In the genomic region with DNA sequence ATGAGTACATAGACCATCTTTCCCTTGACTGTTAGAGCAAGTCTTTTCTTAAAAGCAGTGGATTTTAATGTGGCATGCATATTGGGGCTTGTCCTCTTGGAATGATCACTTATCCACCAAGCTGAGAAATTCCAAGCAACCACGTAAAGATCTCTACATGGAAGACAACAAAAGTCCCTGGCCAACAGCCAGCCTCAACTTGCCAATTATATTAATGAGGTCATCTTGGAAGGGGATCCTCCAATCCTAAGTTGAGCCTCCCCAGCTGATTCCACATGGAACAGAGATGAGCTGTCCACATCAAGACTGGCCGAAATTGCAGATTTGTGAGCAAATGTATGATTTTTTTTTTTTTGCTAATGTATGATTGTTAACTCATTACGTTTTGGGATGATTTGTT, we compare ENCODE assay signal across 31 cellular contexts. TPM values are rescaled to one million over a fixed set of nuclear protein-coding genes. Genes with fewer than 3 reads are reported as not detected.
DNase-seq lines count a peak whose midpoint lies in the region; ATAC-seq and TF ChIP-seq lines count a peak whose summit lies in the region.
"Had no signal": no experiment of that assay in that cellular context is flagged by ENCODE, and none has a peak within 500 bp of the region (broad histone marks: within the 10 kb centered on the region; RNA-seq: fewer than 3 reads in every experiment).

No MANE protein-coding gene starts in this region.

- no peak for TF ChIP-seq CTCF in OCI-LY3 (IDR thresholded peaks at IDR 0.05; ENCODE audit: low read depth, low read length)
- TF ChIP-seq CTCF in fibroblast of mammary gland (conservative IDR thresholded peaks at IDR 0.05; ENCODE audit: control insufficient read depth, insufficient read depth, low read depth, low read length): no peak
- TF ChIP-seq CTCF in spleen (IDR thresholded peaks at IDR 0.05 in 8 of 11, conservative IDR thresholded peaks at IDR 0.05 in 3 of 11): no peak

- H4K20me1 ChIP-seq in OCI-LY3 (ENCODE audit: insufficient read depth, low read length): no peaks in the 10 kb centered on the region

- H3K4me1 ChIP-seq in OCI-LY3 (ENCODE audit: low read length) (peaks cover 35% of the 10 kb centered on the region), spleen (no peaks in the 10 kb centered on the region)
- H3K4me1 ChIP-seq: left lung, vagina had no signal

- H3K4me2 ChIP-seq in OCI-LY3 (ENCODE audit: low read length): peak overlapping the region; percentile 68
- H3K4me2 ChIP-seq: smooth muscle cell had no signal

- no peaks in the 10 kb centered on the region for H3K9me3 ChIP-seq in OCI-LY3 (ENCODE audit: insufficient read depth, low read length)
- peaks cover 0 to 6% (median 0%) of the 10 kb centered on the region in 8 donors for H3K9me3 ChIP-seq in spleen
- H3K9me3 ChIP-seq: left lung, vagina had no signal

- intact Hi-C loops in spleen (cut with DNase I; ENCODE audit: low total_unique reads): no loop called here

- H2AFZ ChIP-seq in OCI-LY3 (ENCODE audit: low read depth, low read length): 0 out of 2 replicates have a peak overlapping the region, but pooled peaks have one; percentile 81

- no peak overlapping the region for H3K4me3 ChIP-seq in OCI-LY3 (ENCODE audit: low read length)
- H3K4me3 ChIP-seq in fibroblast of mammary gland (ENCODE audit: control insufficient read depth, low read depth, low read length): no peak overlapping the region
- no peak overlapping the region for H3K4me3 ChIP-seq in spleen
- H3K4me3 ChIP-seq: left lung, SK-N-MC, smooth muscle cell, vagina had no signal

- no peaks in the 10 kb centered on the region for H3K79me2 ChIP-seq in OCI-LY3 (ENCODE audit: low read length)

- peak; percentile 35 for DNase-seq in fibroblast of mammary gland (ENCODE audit: low read depth)
- no peak for DNase-seq in NCI-H2171 treated with DMSO at 0.1 percent for 48 hours (lab: John Stamatoyannopoulos, UW)
- no peak for DNase-seq in hypothalamus (lab: John Stamatoyannopoulos, UW)
- DNase-seq in spleen: no peak
- DNase-seq in cerebellar nuclear complex (lab: John Stamatoyannopoulos, UW): no peak
- DNase-seq: activated CD4-positive, alpha-beta memory T cell treated with anti-CD3 and anti-CD28 coated beads for 36 hours; activated naive CD4-positive, alpha-beta T cell treated with anti-CD3 and anti-CD28 coated beads, Interleukin-2, amount 50 U/mL, for 16 hours; amniotic stem cell; brain microvascular endothelial cell; DMS153; HCEC 1CT; left lung; NCI-H1105; NCI-H187; NCI-H2171; NCI-H510A; stimulated activated CD4-positive, alpha-beta T cell treated with anti-CD3 and anti-CD28 coated beads, Interleukin-1b, Interleukin-23, amount 100 ng/mL, for 48 hours; stimulated activated naive CD8-positive, alpha-beta T cell treated with anti-CD3 and anti-CD28 coated beads, Interleukin-15, Interleukin-2, amounts not matched to agents 100 U/mL and 50 U/mL, for 24 hours had no signal

- no peak for TF ChIP-seq POLR2A in spleen (IDR thresholded peaks at IDR 0.05)

- H3K9ac ChIP-seq in OCI-LY3 (ENCODE audit: low read length): peak overlapping the region; percentile 54

- WGBS in spleen, 5 donors: 49 to 61% (median 57%) methylated on average over 3 of the region's 3 CpGs

- H3K27ac ChIP-seq in OCI-LY3 (ENCODE audit: low read length): peak overlapping the region; percentile 75
- no peak overlapping the region for H3K27ac ChIP-seq in spleen
- H3K27ac ChIP-seq: brain microvascular endothelial cell, epithelial cell of prostate, left lung, SK-N-MC, vagina had no signal

- H3K27me3 ChIP-seq in OCI-LY3 (ENCODE audit: low read depth, low read length) (no peaks in the 10 kb centered on the region), spleen (replicated peaks in 1 of 7) (no peaks in the 10 kb centered on the region)
- H3K27me3 ChIP-seq: brain microvascular endothelial cell, left lung, vagina had no signal

- H3K36me3 ChIP-seq in OCI-LY3 (replicated peaks; ENCODE audit: low read depth, low read length): peaks cover 3% of the 10 kb centered on the region
- no peaks in the 10 kb centered on the region for H3K36me3 ChIP-seq in spleen
- H3K36me3 ChIP-seq: brain microvascular endothelial cell, left lung, vagina had no signal

- ATAC-seq in GM18502 (IDR thresholded peaks at IDR 0.05; ENCODE audit: poor library complexity, unreplicated experiment): peak; percentile 3
- peak; percentile 18 for ATAC-seq in HG02610 (IDR thresholded peaks at IDR 0.05; ENCODE audit: unreplicated experiment)
- ATAC-seq: left lung; stimulated activated naive CD8-positive, alpha-beta T cell treated with anti-CD3 and anti-CD28 coated beads, Interleukin-15, Interleukin-2, amounts not matched to agents 100 U/mL and 50 U/mL, for 24 hours had no signal

RNA-seq across cellular contexts. Expression of a gene that starts 20.6 kb away (rescaled TPM):
- total RNA-seq in spleen: not detected
- polyA plus RNA-seq in spleen: not detected
- total RNA-seq: activated CD4-positive, alpha-beta memory T cell treated with anti-CD3 and anti-CD28 coated beads for 36 hours; HT1080; left lung; mesenteric fat pad; OCI-LY7; smooth muscle cell; T-helper 1 cell treated with Interleukin-12 subunit alpha and Interleukin-12 subunit beta and Interleukin-4 antibody, amounts not matched to agents 30 ng/mL and 1 ng/mL, for 36 hours; temporal lobe; vagina had no signal
- polyA plus RNA-seq: BJ, smooth muscle cell had no signal
